In genomic region chr6:26232950-26233607, GRCh38 we compare ENCODE assay signal across 9 cellular contexts.
A peak's percentile ranks its signal among the peaks of the same experiment; 100 is the strongest.
DNase-seq lines count a peak whose midpoint lies in the region; ATAC-seq and TF ChIP-seq lines count a peak whose summit lies in the region.
"Had no signal": no experiment of that assay in that cellular context is flagged by ENCODE, and none has a peak within 500 bp of the region (broad histone marks: within the 10 kb centered on the region; RNA-seq: fewer than 3 reads in every experiment).

No MANE protein-coding gene starts in this region.

- no peaks in the 10 kb centered on the region for H3K79me1 ChIP-seq in mesendoderm (ENCODE audit: low read length)

- peak overlapping the region; percentile 96 for H3K9ac ChIP-seq in mesendoderm (ENCODE audit: low read length)

- H2BK15ac ChIP-seq in mesendoderm (replicated peaks; ENCODE audit: low read depth), result no peak overlapping the region

- DNase-seq in CD14-positive monocyte (ENCODE audit: low spot score), result no peak
- no peak for DNase-seq in Panc1 (ENCODE audit: low read depth, low spot score)
- no peak for DNase-seq in MCF 10A (ENCODE audit: unreplicated experiment)
- DNase-seq in mesendoderm, result no peak
- peak in 1 of 2 donors; percentile 27 for DNase-seq in thyroid gland
- no peak for DNase-seq in chondrocyte (ENCODE audit: low spot score)
- DNase-seq: left cardiac atrium had no signal

- POLR2A ChIA-PET in Panc1 (lab: Charles Lee) (interaction anchor here (0.6 to 2.8 kb wide), 7 partner anchors 11 to 58 kb away, joined by 3 to 20 read pairs (median 5); a partner anchor contains a TSS), MCF 10A (lab: Yijun Ruan, JAX) (interaction anchor here (0.6 to 7.0 kb wide), 20 partner anchors 10 to 1604 kb away, joined by 3 to 200 read pairs (median 17); a partner anchor contains a TSS)

- WGBS in mesendoderm (ENCODE audit: extremely low coverage, insufficient coverage, low lambda C conversion rate), result no CpG with 5 or more reads among the region's 31 CpGs
- 9% methylated on average over 27 to 31 of the region's 31 CpGs for WGBS in thyroid gland, 2 donors

- peak overlapping the region; percentile 45 for H2BK120ac ChIP-seq in mesendoderm (ENCODE audit: low read depth, low read length)

- H4K8ac ChIP-seq in mesendoderm (ENCODE audit: low read depth, low read length), result no peak overlapping the region

- no TSS peak for BruUV-seq in Panc1 (replicated peaks; lab: Mats Ljungman, UMichigan)
- BruUV-seq in MCF 10A (replicated peaks; lab: Mats Ljungman, UMichigan), result no TSS peak

- H3K4me1 ChIP-seq in Panc1 (ENCODE audit: control insufficient read depth, insufficient read depth, low read length) (peaks cover 25% of the 10 kb centered on the region), mesendoderm (ENCODE audit: control insufficient read depth, low read depth, low read length) (no peaks in the 10 kb centered on the region), thyroid gland (peaks cover 0 to 5% of the 10 kb centered on the region in 2 donors)

- H3K27ac Mint-ChIP-seq in CD14-positive monocyte (peak overlapping the region; percentile 83 to 93 (median 92)), MCF 10A (ENCODE audit: low read depth, unreplicated experiment) (peak overlapping the region; percentile 85), chondrocyte (ENCODE audit: unreplicated experiment) (no peak overlapping the region)

- ATAC-seq in GM21723 (IDR thresholded peaks at IDR 0.05; ENCODE audit: unreplicated experiment) (peak; percentile 2), Panc1 (peak; percentile 54), HG02798 (IDR thresholded peaks at IDR 0.05; ENCODE audit: poor library complexity, unreplicated experiment) (no peak)

- H3K27me3 ChIP-seq in Panc1 (ENCODE audit: control insufficient read depth, insufficient read depth, low read length), result no peaks in the 10 kb centered on the region
- no peaks in the 10 kb centered on the region for H3K27me3 ChIP-seq in mesendoderm (ENCODE audit: insufficient read depth, low read length, poor library complexity)
- peaks cover 6% of the 10 kb centered on the region for H3K27me3 ChIP-seq in thyroid gland

- H3K18ac ChIP-seq in mesendoderm (ENCODE audit: low read length), result peak overlapping the region; percentile 99

- H3K9me3 Mint-ChIP-seq in CD14-positive monocyte (peaks cover 0 to 3% (median 0%) of the 10 kb centered on the region in 7 donors), MCF 10A (ENCODE audit: unreplicated experiment) (no peaks in the 10 kb centered on the region), chondrocyte (ENCODE audit: low read depth) (no peaks in the 10 kb centered on the region)

- TF ChIP-seq POLR2A in thyroid gland (IDR thresholded peaks at IDR 0.05), result no peak

- peak overlapping the region; percentile 66 for H3K56ac ChIP-seq in mesendoderm (ENCODE audit: low read length)

- H3K23ac ChIP-seq in mesendoderm (ENCODE audit: low read length), result no peak overlapping the region

- no peak for TF ChIP-seq CTCF in CD14-positive monocyte (IDR thresholded peaks at IDR 0.05)
- TF ChIP-seq CTCF in Panc1 (IDR thresholded peaks at IDR 0.05), result no peak
- no peak for TF ChIP-seq CTCF in MCF 10A (IDR thresholded peaks at IDR 0.05; ENCODE audit: unreplicated experiment)
- TF ChIP-seq CTCF in thyroid gland (IDR thresholded peaks at IDR 0.05), result peak in 1 of 6 experiments; percentile 5
- TF ChIP-seq CTCF in chondrocyte (IDR thresholded peaks at IDR 0.05), result no peak

- intact Hi-C loops in CD14-positive monocyte (cut with micrococcal nuclease), result no loop called here
- intact Hi-C loops in Panc1 (cut with micrococcal nuclease; ENCODE audit: unreplicated experiment), result no loop called here
- intact Hi-C loops in MCF 10A (cut with micrococcal nuclease), result no loop called here
- intact Hi-C loops in thyroid gland (cut with DNase I), result no loop called here

- in situ Hi-C loops in Panc1 (cut with HindIII; ENCODE audit: low pct_unique_long_range_greater_than_20kb, low sequenced_read_pairs), result no loop called here

- H3K4me3 ChIP-seq in Panc1 (ENCODE audit: low read depth in 2 of 2, low read length in 2 of 2) (peak overlapping the region; percentile 78 to 87), mesendoderm (ENCODE audit: low read length) (peak overlapping the region; percentile 82), thyroid gland (replicated peaks in 1 of 3) (peak overlapping the region; percentile 16 to 33 (median 19))

- H3K79me2 ChIP-seq in mesendoderm (ENCODE audit: control insufficient read depth, insufficient read depth, low read length), result no peaks in the 10 kb centered on the region

- H3K27ac ChIP-seq in Panc1 (ENCODE audit: low read length) (peak overlapping the region; percentile 99), mesendoderm (ENCODE audit: low read depth, low read length) (peak overlapping the region; percentile 92), thyroid gland (peak overlapping the region in 2 of 3 donors; percentile 35 to 55)

- no peaks in the 10 kb centered on the region for H3K36me3 ChIP-seq in Panc1 (ENCODE audit: control insufficient read depth, insufficient read depth, low read length)
- H3K36me3 ChIP-seq in mesendoderm (ENCODE audit: control insufficient read depth, insufficient read depth, low read length), result no peaks in the 10 kb centered on the region
- H3K36me3 ChIP-seq in thyroid gland, result no peaks in the 10 kb centered on the region

- H3K27me3 Mint-ChIP-seq in CD14-positive monocyte (ENCODE audit: low read depth in 3 of 3) (no peaks in the 10 kb centered on the region), MCF 10A (ENCODE audit: insufficient read depth, unreplicated experiment) (no peaks in the 10 kb centered on the region), chondrocyte (ENCODE audit: low read depth) (no peaks in the 10 kb centered on the region)

- peak overlapping the region; percentile 27 for H2BK5ac ChIP-seq in mesendoderm (ENCODE audit: low read length)

- no peaks in the 10 kb centered on the region for H3K36me3 Mint-ChIP-seq in CD14-positive monocyte
- peaks cover 14% of the 10 kb centered on the region for H3K36me3 Mint-ChIP-seq in MCF 10A (ENCODE audit: insufficient read depth, unreplicated experiment)
- no peaks in the 10 kb centered on the region for H3K36me3 Mint-ChIP-seq in chondrocyte (ENCODE audit: low read depth)

- no peaks in the 10 kb centered on the region for H3K9me3 ChIP-seq in Panc1 (ENCODE audit: control insufficient read depth, insufficient read depth, low read depth, low read length)
- H3K9me3 ChIP-seq in thyroid gland, result no peaks in the 10 kb centered on the region

- peak overlapping the region; percentile 86 to 96 for H3K4me3 Mint-ChIP-seq in CD14-positive monocyte
- H3K4me3 Mint-ChIP-seq in MCF 10A (ENCODE audit: unreplicated experiment), result peak overlapping the region; percentile 82
- H3K4me3 Mint-ChIP-seq in chondrocyte (ENCODE audit: unreplicated experiment), result no peak overlapping the region

- H3K4me2 ChIP-seq in mesendoderm (ENCODE audit: low read length), result peak overlapping the region; percentile 72

- H4K5ac ChIP-seq in mesendoderm (ENCODE audit: low read length), result no peak overlapping the region

- H3K4me1 Mint-ChIP-seq in CD14-positive monocyte, result peaks cover 47% of the 10 kb centered on the region
- peaks cover 32% of the 10 kb centered on the region for H3K4me1 Mint-ChIP-seq in MCF 10A (ENCODE audit: insufficient read depth, unreplicated experiment)
- peaks cover 23% of the 10 kb centered on the region for H3K4me1 Mint-ChIP-seq in chondrocyte (ENCODE audit: low read depth)

- CTCF ChIA-PET in Panc1 (lab: Charles Lee) (no interaction called here), MCF 10A (lab: Yijun Ruan, JAX) (interaction anchor here (0.8 to 2.1 kb wide), 3 partner anchors 18 to 41 kb away, joined by 3 to 9 read pairs (median 3); a partner anchor contains a TSS)

- no peak overlapping the region for H2AK5ac ChIP-seq in mesendoderm (ENCODE audit: low read length)

- H3K4ac ChIP-seq in mesendoderm (ENCODE audit: low read depth, low read length), result peak overlapping the region; percentile 97

Comparison
In these comparisons a context has a peak if more than half of its experiments do, and no peak if none do; other contexts are left out.
1. H3K27ac ChIP-seq: peak in every context shown above with its lines; median percentile 99 in Panc1; 92 in mesendoderm; 45 in thyroid gland.
2. H3K4me3 ChIP-seq: peak in every context shown above with its lines; median percentile 82 in Panc1; 82 in mesendoderm; 19 in thyroid gland.